In genomic region chr17:34709108-34709779, GRCh38 we compare ENCODE assay signal across 24 cellular contexts.
DNase-seq lines count a peak whose midpoint lies in the region; ATAC-seq and TF ChIP-seq lines count a peak whose summit lies in the region.
"Had no signal": no experiment of that assay in that cellular context is flagged by ENCODE, and none has a peak within 500 bp of the region (broad histone marks: within the 10 kb centered on the region; RNA-seq: fewer than 3 reads in every experiment).

No MANE protein-coding gene starts in this region.

- no peak overlapping the region for H3K27ac ChIP-seq in H9 (ENCODE audit: insufficient read length, low read depth, low read length)
- H3K27ac ChIP-seq: left lung, neural progenitor cell, pancreas, skin epidermis, testis had no signal

- CTCF ChIA-PET in activated CD8-positive, alpha-beta T cell treated with anti-CD3 and anti-CD28 coated beads for 36 hours (lab: Charles Lee): no interaction called here

- H2BK120ac ChIP-seq in H9 (ENCODE audit: low read depth, low read length, poor library complexity, severe bottlenecking): no peak overlapping the region

- no peaks in the 10 kb centered on the region; a peak in 1 of 7 replicates for H3K36me3 Mint-ChIP-seq in H9 (ENCODE audit: insufficient read depth in 1 of 3, low read depth in 3 of 3)
- no peaks in the 10 kb centered on the region for H3K36me3 Mint-ChIP-seq in activated CD8-positive, alpha-beta T cell treated with anti-CD3 and anti-CD28 coated beads for 36 hours (ENCODE audit: low read depth)
- H3K36me3 Mint-ChIP-seq: activated naive CD8-positive, alpha-beta T cell treated with anti-CD3 and anti-CD28 coated beads for 36 hours; neural progenitor cell; WTC11 had no signal

- H3K14ac ChIP-seq in H9 (ENCODE audit: insufficient read depth, low read length): no peak overlapping the region

- no peak overlapping the region for H3K4me2 ChIP-seq in H9 (ENCODE audit: insufficient read depth, insufficient read length, low read length)
- H3K4me2 ChIP-seq: neural progenitor cell had no signal

- H3K4me3 Mint-ChIP-seq in H9: no peak overlapping the region
- no peak overlapping the region for H3K4me3 Mint-ChIP-seq in activated CD8-positive, alpha-beta T cell treated with anti-CD3 and anti-CD28 coated beads for 36 hours
- H3K4me3 Mint-ChIP-seq: activated CD4-positive, alpha-beta T cell treated with anti-CD3 and anti-CD28 coated beads, Interleukin-2, amount 10 ng/mL, durations not matched to agents 24 days and 14 days; activated naive CD8-positive, alpha-beta T cell treated with anti-CD3 and anti-CD28 coated beads for 36 hours; neural progenitor cell; WTC11 had no signal

- H3K27me3 ChIP-seq in H9 (ENCODE audit: insufficient read depth, low read length): no peaks in the 10 kb centered on the region; the same call in 1 of the 2 replicates
- H3K27me3 ChIP-seq: testis had no signal

- H2AFZ ChIP-seq in H9 (ENCODE audit: low read length): no peak overlapping the region
- H2AFZ ChIP-seq: neural progenitor cell had no signal

- H2BK5ac ChIP-seq in H9 (ENCODE audit: insufficient read length, low read length): no peak overlapping the region

- no peak for ATAC-seq in activated CD8-positive, alpha-beta T cell treated with anti-CD3 and anti-CD28 coated beads for 36 hours
- no peak for ATAC-seq in GM18511 (IDR thresholded peaks at IDR 0.05; ENCODE audit: unreplicated experiment)
- no peak for ATAC-seq in GM18517 (IDR thresholded peaks at IDR 0.05; ENCODE audit: unreplicated experiment)
- ATAC-seq: left lung, Panc1, WTC11 had no signal

- POLR2A ChIA-PET in activated CD8-positive, alpha-beta T cell treated with anti-CD3 and anti-CD28 coated beads for 36 hours (lab: Charles Lee): no interaction called here

- no peaks in the 10 kb centered on the region for H4K20me1 ChIP-seq in H9 (ENCODE audit: control insufficient read depth, insufficient read depth, insufficient read length)

- no peaks in the 10 kb centered on the region for H3K79me1 ChIP-seq in H9 (ENCODE audit: insufficient read depth, low read depth, low read length, poor library complexity, severe bottlenecking)

- no peak overlapping the region for H3K56ac ChIP-seq in H9 (ENCODE audit: insufficient read length, low read depth, low read length)

- H3T11ph ChIP-seq in H9 (ENCODE audit: low read length): no peak overlapping the region

- H4K8ac ChIP-seq in H9 (replicated peaks; ENCODE audit: insufficient read length, low read depth, low read length): no peak overlapping the region

- H3K23me2 ChIP-seq in H9 (ENCODE audit: insufficient read length, low read depth, low read length, poor library complexity, severe bottlenecking): no peaks in the 10 kb centered on the region

- H3K9me3 ChIP-seq in H9 (ENCODE audit: control insufficient read depth, low read depth, low read length): no peaks in the 10 kb centered on the region
- H3K9me3 ChIP-seq: left lung, pancreas, testis had no signal

- no peak overlapping the region for H4K91ac ChIP-seq in H9 (ENCODE audit: insufficient read length, low read depth, low read length)

- DNase-seq in NCI-H2107 treated with DMSO at 0.1 percent for 48 hours (lab: John Stamatoyannopoulos, UW; ENCODE audit: unreplicated experiment) (peak; percentile 50), NCI-H2107 (lab: John Stamatoyannopoulos, UW) (no peak), H9 (peak; percentile 17), SK-N-DZ (ENCODE audit: low spot score) (peak; percentile 12), left kidney (ENCODE audit: low read depth, low spot score) (peak; percentile 19)
- no peak for DNase-seq in activated CD8-positive, alpha-beta T cell treated with anti-CD3 and anti-CD28 coated beads for 36 hours
- DNase-seq: activated CD4-positive, alpha-beta T cell treated with anti-CD3 and anti-CD28 coated beads, Interleukin-2, amount 10 ng/mL, durations not matched to agents 24 days and 14 days; activated effector memory CD4-positive, alpha-beta T cell treated with Interleukin-2 at 50 U/mL for 16 hours; activated naive CD8-positive, alpha-beta T cell treated with anti-CD3 and anti-CD28 coated beads for 36 hours; activated T-cell treated with anti-CD3 and anti-CD28 coated beads, Interleukin-2, amount 50 U/mL, for 1 hour; anterior cingulate cortex; effector CD4-positive, alpha-beta T cell; left lung; mesendoderm; NCI-H2029 treated with DMSO at 0.1 percent for 48 hours; pancreas; stimulated activated naive CD4-positive, alpha-beta T cell; testis had no signal

- H3K79me2 ChIP-seq in H9 (ENCODE audit: insufficient read depth, low read length): no peaks in the 10 kb centered on the region

- TF ChIP-seq CTCF in H9 (conservative IDR thresholded peaks at IDR 0.05): no peak
- no peak for TF ChIP-seq CTCF in activated CD8-positive, alpha-beta T cell treated with anti-CD3 and anti-CD28 coated beads for 36 hours (IDR thresholded peaks at IDR 0.05)

- H3K18ac ChIP-seq in H9 (ENCODE audit: insufficient read length, low read depth, low read length): no peak overlapping the region

- no peak overlapping the region for H2BK15ac ChIP-seq in H9 (ENCODE audit: low read depth, low read length)

- WGBS in H9 (ENCODE audit: extremely low coverage, insufficient read length, low lambda C conversion rate): no CpG with 5 or more reads among the region's 8 CpGs

- no peak overlapping the region for H3K4ac ChIP-seq in H9 (ENCODE audit: low read depth, low read length)

- H3K27me3 Mint-ChIP-seq in H9 (ENCODE audit: low read depth): peaks cover 36% of the 10 kb centered on the region
- peaks cover 19% of the 10 kb centered on the region for H3K27me3 Mint-ChIP-seq in activated CD8-positive, alpha-beta T cell treated with anti-CD3 and anti-CD28 coated beads for 36 hours
- H3K27me3 Mint-ChIP-seq: activated CD4-positive, alpha-beta T cell treated with anti-CD3 and anti-CD28 coated beads, Interleukin-2, amount 10 ng/mL, durations not matched to agents 24 days and 14 days had no signal

- intact Hi-C loops in activated CD8-positive, alpha-beta T cell treated with anti-CD3 and anti-CD28 coated beads for 36 hours (cut with micrococcal nuclease): no loop called here

- H3K9ac ChIP-seq in H9 (ENCODE audit: extremely low read depth, insufficient read length, low read length): no peak overlapping the region
- H3K9ac ChIP-seq: neural progenitor cell had no signal

- no peak overlapping the region for H2BK20ac ChIP-seq in H9 (ENCODE audit: low read depth, low read length, poor library complexity, severe bottlenecking)

- H3K23ac ChIP-seq in H9 (ENCODE audit: insufficient read length, low read depth, low read length): no peak overlapping the region

- H3K4me1 ChIP-seq in H9 (ENCODE audit: insufficient read depth, low read length): no peaks in the 10 kb centered on the region; the same call in 1 of the 2 replicates
- H3K4me1 ChIP-seq: left lung, neural progenitor cell, pancreas, testis had no signal

- no peak overlapping the region for H2BK12ac ChIP-seq in H9 (ENCODE audit: insufficient read length, low read depth, low read length)

- peaks cover 2 to 3% of the 10 kb centered on the region in 2 experiments; a peak in 4 of 5 replicates for H3K9me3 Mint-ChIP-seq in H9
- no peaks in the 10 kb centered on the region for H3K9me3 Mint-ChIP-seq in activated CD8-positive, alpha-beta T cell treated with anti-CD3 and anti-CD28 coated beads for 36 hours
- H3K9me3 Mint-ChIP-seq: activated naive CD8-positive, alpha-beta T cell treated with anti-CD3 and anti-CD28 coated beads for 36 hours; WTC11 had no signal

- H3K27ac Mint-ChIP-seq in H9: no peak overlapping the region
- H3K27ac Mint-ChIP-seq in activated CD8-positive, alpha-beta T cell treated with anti-CD3 and anti-CD28 coated beads for 36 hours: no peak overlapping the region
- H3K27ac Mint-ChIP-seq: activated CD4-positive, alpha-beta T cell treated with anti-CD3 and anti-CD28 coated beads, Interleukin-2, amount 10 ng/mL, durations not matched to agents 24 days and 14 days; activated naive CD8-positive, alpha-beta T cell treated with anti-CD3 and anti-CD28 coated beads for 36 hours; neural progenitor cell; WTC11 had no signal

- H2AK5ac ChIP-seq in H9 (ENCODE audit: insufficient read length, low read length): no peak overlapping the region

- H3K4me1 Mint-ChIP-seq in H9: no peaks in the 10 kb centered on the region
- no peaks in the 10 kb centered on the region for H3K4me1 Mint-ChIP-seq in activated CD8-positive, alpha-beta T cell treated with anti-CD3 and anti-CD28 coated beads for 36 hours (ENCODE audit: low read depth)
- H3K4me1 Mint-ChIP-seq: activated CD4-positive, alpha-beta T cell treated with anti-CD3 and anti-CD28 coated beads, Interleukin-2, amount 10 ng/mL, durations not matched to agents 24 days and 14 days; activated naive CD8-positive, alpha-beta T cell treated with anti-CD3 and anti-CD28 coated beads for 36 hours; WTC11 had no signal

- H4K5ac ChIP-seq in H9 (ENCODE audit: insufficient read length, low read depth, low read length): no peak overlapping the region

Comparison
In these comparisons a context has a peak if more than half of its experiments do, and no peak if none do; other contexts are left out.
1. DNase-seq: peak in NCI-H2107 treated with DMSO at 0.1 percent for 48 hours (single experiment), H9 (single experiment), SK-N-DZ (single experiment) and left kidney (single experiment); none in NCI-H2107 (single experiment) and activated CD8-positive, alpha-beta T cell treated with anti-CD3 and anti-CD28 coated beads for 36 hours (single experiment).